In genomic region chr7:44073664-44074348, GRCh38 we compare ENCODE assay signal across 8 cellular contexts. TPM values are rescaled to one million over a fixed set of nuclear protein-coding genes. Genes with fewer than 3 reads are reported as not detected.
DNase-seq lines count a peak whose midpoint lies in the region; ATAC-seq, FAIRE-seq and TF ChIP-seq lines count a peak whose summit lies in the region.

No MANE protein-coding gene starts in this region.

- in situ Hi-C loops in astrocyte of the spinal cord (cut with HindIII; ENCODE audit: low sequenced_read_pairs) (no loop called here), HepG2 (cut with HindIII; ENCODE audit: extremely low pct_ligation_motif_present, low pct_unique_long_range_greater_than_20kb) (no loop called here)

- H3K36me3 Mint-ChIP-seq in stimulated activated effector memory CD8-positive, alpha-beta T cell treated with anti-CD3 and anti-CD28 coated beads, Interleukin-12 subunit alpha, Interleukin-12 subunit beta, amount 100 ng/mL, for 72 hours = peaks cover 90% of the 10 kb centered on the region

- ATAC-seq in GM19463 (IDR thresholded peaks at IDR 0.05; ENCODE audit: unreplicated experiment) (peak; percentile 67), HepG2 (no peak)
- peak; percentile 97 for ATAC-seq in stimulated activated effector memory CD8-positive, alpha-beta T cell treated with anti-CD3 and anti-CD28 coated beads, Interleukin-12 subunit alpha, Interleukin-12 subunit beta, amount 100 ng/mL, for 72 hours

- H3K4me1 ChIP-seq in ACC112 (ENCODE audit: control insufficient read depth, insufficient read depth, low read length, unreplicated experiment) (peaks cover 21% of the 10 kb centered on the region), HepG2 (ENCODE audit: insufficient read depth, low read length) (peaks cover 23% of the 10 kb centered on the region)

- H3K27ac Mint-ChIP-seq in stimulated activated effector memory CD8-positive, alpha-beta T cell treated with anti-CD3 and anti-CD28 coated beads, Interleukin-12 subunit alpha, Interleukin-12 subunit beta, amount 100 ng/mL, for 72 hours = peak overlapping the region; percentile 84

- peaks cover 46% of the 10 kb centered on the region for H3K4me1 Mint-ChIP-seq in stimulated activated effector memory CD8-positive, alpha-beta T cell treated with anti-CD3 and anti-CD28 coated beads, Interleukin-12 subunit alpha, Interleukin-12 subunit beta, amount 100 ng/mL, for 72 hours

- POLR2A ChIA-PET in HepG2 (lab: Yijun Ruan, JAX) = no interaction called here

- H3K79me2 ChIP-seq in ACC112 (ENCODE audit: control insufficient read depth, insufficient read depth, low read length, unreplicated experiment) (no peaks in the 10 kb centered on the region), HepG2 (ENCODE audit: insufficient read depth, low read length) (no peaks in the 10 kb centered on the region)

- DNase-seq in NCI-H226 (peak; percentile 55), astrocyte of the spinal cord (ENCODE audit: low read depth, low spot score) (peak; percentile 43), HepG2 (ENCODE audit: low spot score) (no peak), mesenteric fat pad (ENCODE audit: low spot score) (no peak)
- peak in 1 of 2 donors; percentile 49 for DNase-seq in stimulated activated effector memory CD8-positive, alpha-beta T cell treated with anti-CD3 and anti-CD28 coated beads, Interleukin-12 subunit alpha, Interleukin-12 subunit beta, amount 100 ng/mL, for 72 hours (ENCODE audit: low spot score in 2 of 2)
- no peak for DNase-seq in effector CD8-positive, alpha-beta T cell (lab: John Stamatoyannopoulos, UW)

- no peak for TF ChIP-seq RAD21 in HepG2 (CRISPR knock-in tag; IDR thresholded peaks at IDR 0.05)

- H3K36me3 ChIP-seq in ACC112 (ENCODE audit: insufficient read depth, low read length) (peaks cover 7% of the 10 kb centered on the region; the same call in 1 of the 2 replicates), HepG2 (replicated peaks in 1 of 2; ENCODE audit: control insufficient read depth in 1 of 2, insufficient read depth in 2 of 2, low read length in 2 of 2) (peaks cover 10 to 29% of the 10 kb centered on the region in 2 experiments; a peak in 4 of 5 replicates)

- no peaks in the 10 kb centered on the region for H3K27me3 ChIP-seq in ACC112 (ENCODE audit: insufficient read depth, low read length)
- no peaks in the 10 kb centered on the region for H3K27me3 ChIP-seq in HepG2 (ENCODE audit: control insufficient read depth in 1 of 2, insufficient read depth in 2 of 2, low read length in 2 of 2)

- H3K9me3 ChIP-seq in HepG2 (ENCODE audit: low read length) = no peaks in the 10 kb centered on the region

- H3K4me2 ChIP-seq in HepG2 (ENCODE audit: low read depth, low read length) = no peak overlapping the region

- H3K9ac ChIP-seq in HepG2 (ENCODE audit: insufficient read depth, low read depth, low read length) = no peak overlapping the region

- intact Hi-C loops in HepG2 (cut with micrococcal nuclease; ENCODE audit: unreplicated experiment) = loop anchor here (5.0 kb wide), 1 partner anchor 52 kb away; no protein-coding TSS in a partner anchor

- H3K4me3 ChIP-seq in ACC112 (ENCODE audit: low read depth, low read length) (no peak overlapping the region), astrocyte of the spinal cord (ENCODE audit: low read depth, low read length) (no peak overlapping the region), HepG2 (replicated peaks in 1 of 3; ENCODE audit: insufficient read depth in 1 of 3, low read depth in 2 of 3, low read length in 3 of 3) (no peak overlapping the region)

- no peak overlapping the region for H2AFZ ChIP-seq in ACC112 (ENCODE audit: low read length, unreplicated experiment)
- H2AFZ ChIP-seq in HepG2 (ENCODE audit: low read length) = no peak overlapping the region

- 96% methylated on average over 10 of the region's 26 CpGs for WGBS in HepG2 (ENCODE audit: low lambda C conversion rate)

- no peak for FAIRE-seq in HepG2 (lab: Jason Lieb, UNC)

- TF ChIP-seq POLR2A in HepG2 (IDR thresholded peaks at IDR 0.05; ENCODE audit: insufficient read depth in 1 of 2, low read depth in 2 of 2, low read length in 2 of 2) = no peak

- no peak for TF ChIP-seq EP300 in HepG2 (IDR thresholded peaks at IDR 0.05; ENCODE audit: low read depth in 2 of 2, low read length in 2 of 2)
- TF ChIP-seq EP300 in HepG2 (CRISPR knock-in tag; IDR thresholded peaks at IDR 0.05; ENCODE audit: borderline replicate concordance) = no peak

- CTCF ChIA-PET in HepG2 (lab: Yijun Ruan, JAX; ENCODE audit: low intra/inter-chr PET ratio, low total read pairs) = no interaction called here

- TF ChIP-seq CTCF in astrocyte of the spinal cord (IDR thresholded peaks at IDR 0.05; ENCODE audit: low read depth, low read length) = no peak
- TF ChIP-seq CTCF in HepG2 (CRISPR knock-in tag; IDR thresholded peaks at IDR 0.05) = no peak

- no peaks in the 10 kb centered on the region for H3K9me3 Mint-ChIP-seq in stimulated activated effector memory CD8-positive, alpha-beta T cell treated with anti-CD3 and anti-CD28 coated beads, Interleukin-12 subunit alpha, Interleukin-12 subunit beta, amount 100 ng/mL, for 72 hours

- BruUV-seq in HepG2 (replicated peaks; lab: Mats Ljungman, UMichigan) = no TSS peak

- H4K20me1 ChIP-seq in HepG2 (ENCODE audit: insufficient read depth, low read length) = no peaks in the 10 kb centered on the region

- H3K4me3 Mint-ChIP-seq in stimulated activated effector memory CD8-positive, alpha-beta T cell treated with anti-CD3 and anti-CD28 coated beads, Interleukin-12 subunit alpha, Interleukin-12 subunit beta, amount 100 ng/mL, for 72 hours = peak overlapping the region; percentile 40

- H3K27ac ChIP-seq in ACC112 (ENCODE audit: low read depth, low read length) = peak overlapping the region; percentile 40; the same call in 1 of the 2 replicates
- no peak overlapping the region for H3K27ac ChIP-seq in HepG2 (ENCODE audit: extremely low read length, insufficient read depth, low read length)

RNA-seq across cellular contexts. Expression of gene PGAM2, which starts 8.4 kb away (rescaled TPM):
- total RNA-seq in HepG2 (2016; rRNA removed; fragmentation: Illumina TruSeq; extraction: Trizol) = 0.22 TPM in 1 of 2 replicates, not detected in the other
- not detected in 2 replicates for total RNA-seq in HepG2 (2016; cell fraction: cytosol; rRNA removed; fragmentation: Illumina TruSeq; extraction: Trizol; ENCODE audit: low read depth)
- not detected in 2 replicates for total RNA-seq in HepG2 (2016; cell fraction: insoluble cytoplasmic fraction; rRNA removed; fragmentation: Illumina TruSeq; extraction: Trizol)
- not detected in 2 replicates for total RNA-seq in HepG2 (2016; cell fraction: membrane; rRNA removed; fragmentation: Illumina TruSeq; extraction: Trizol)
- not detected in 2 replicates for total RNA-seq in HepG2 (2016; cell fraction: nucleus; rRNA removed; fragmentation: Illumina TruSeq; extraction: Trizol)
- polyA plus RNA-seq in HepG2 (2011; rRNA removed) = 0.18 TPM in 1 of 2 replicates, not detected in the other
- 0.13 TPM in 1 of 2 replicates, not detected in the other for polyA plus RNA-seq in HepG2 (2011; cell fraction: cytosol; rRNA removed)
- 1.5 and 1.9 TPM in 2 replicates for polyA plus RNA-seq in HepG2 (2011; cell fraction: nucleus; rRNA removed)
- 0.35 and 0.49 TPM in 2 replicates for polyA plus RNA-seq in HepG2 (2012)
- not detected in 2 replicates for polyA plus RNA-seq in HepG2 (2016; cell fraction: cytosol; fragmentation: Illumina TruSeq; extraction: Trizol; ENCODE audit: low read depth)
- polyA plus RNA-seq in HepG2 (2016; cell fraction: insoluble cytoplasmic fraction; fragmentation: Illumina TruSeq; extraction: Trizol; ENCODE audit: low read depth) = not detected in 2 replicates
- not detected in 2 replicates for polyA plus RNA-seq in HepG2 (2016; cell fraction: membrane; fragmentation: Illumina TruSeq; extraction: Trizol; ENCODE audit: low read depth)
- not detected in 2 replicates for polyA plus RNA-seq in HepG2 (2016; cell fraction: nucleus; fragmentation: Illumina TruSeq; extraction: Trizol; ENCODE audit: insufficient read depth, low read depth)
- polyA minus RNA-seq in HepG2 (2011; rRNA and poly(A)+ RNA removed; ENCODE audit: low replicate concordance) = 0.19 and 0.24 TPM in 2 replicates
- not detected in 2 replicates for polyA minus RNA-seq in HepG2 (2011; cell fraction: cytosol; rRNA and poly(A)+ RNA removed)
- polyA minus RNA-seq in HepG2 (2011; cell fraction: nucleus; rRNA and poly(A)+ RNA removed) = 0.62 and 0.90 TPM in 2 replicates
- not detected for total RNA-seq in mesenteric fat pad

RNA-seq across cellular contexts. Expression of gene POLM, which starts 8.5 kb away (rescaled TPM):
- total RNA-seq in HepG2 (2016; rRNA removed; fragmentation: Illumina TruSeq; extraction: Trizol) (2.4 and 5.2 TPM in 2 replicates), mesenteric fat pad (15.5 TPM)
- total RNA-seq in HepG2 (2016; cell fraction: cytosol; rRNA removed; fragmentation: Illumina TruSeq; extraction: Trizol; ENCODE audit: low read depth) = 1.4 and 2.1 TPM in 2 replicates
- total RNA-seq in HepG2 (2016; cell fraction: insoluble cytoplasmic fraction; rRNA removed; fragmentation: Illumina TruSeq; extraction: Trizol) = 2.6 and 4.6 TPM in 2 replicates
- total RNA-seq in HepG2 (2016; cell fraction: membrane; rRNA removed; fragmentation: Illumina TruSeq; extraction: Trizol) = 2.7 and 2.8 TPM in 2 replicates
- 7.3 and 9.5 TPM in 2 replicates for total RNA-seq in HepG2 (2016; cell fraction: nucleus; rRNA removed; fragmentation: Illumina TruSeq; extraction: Trizol)
- 5.4 and 6.6 TPM in 2 replicates for polyA plus RNA-seq in HepG2 (2011; rRNA removed)
- 2.2 and 3.1 TPM in 2 replicates for polyA plus RNA-seq in HepG2 (2011; cell fraction: cytosol; rRNA removed)
- polyA plus RNA-seq in HepG2 (2011; cell fraction: nucleus; rRNA removed) = 30.4 and 31.3 TPM in 2 replicates
- polyA plus RNA-seq in HepG2 (2012) = 4.0 and 4.2 TPM in 2 replicates
- polyA plus RNA-seq in HepG2 (2016; cell fraction: cytosol; fragmentation: Illumina TruSeq; extraction: Trizol; ENCODE audit: low read depth) = 1.0 and 1.4 TPM in 2 replicates
- 1.9 and 2.4 TPM in 2 replicates for polyA plus RNA-seq in HepG2 (2016; cell fraction: insoluble cytoplasmic fraction; fragmentation: Illumina TruSeq; extraction: Trizol; ENCODE audit: low read depth)
- polyA plus RNA-seq in HepG2 (2016; cell fraction: membrane; fragmentation: Illumina TruSeq; extraction: Trizol; ENCODE audit: low read depth) = 1.9 and 2.2 TPM in 2 replicates
- 20.1 and 20.6 TPM in 2 replicates for polyA plus RNA-seq in HepG2 (2016; cell fraction: nucleus; fragmentation: Illumina TruSeq; extraction: Trizol; ENCODE audit: insufficient read depth, low read depth)
- polyA minus RNA-seq in HepG2 (2011; rRNA and poly(A)+ RNA removed; ENCODE audit: low replicate concordance) = 11.8 and 14.8 TPM in 2 replicates
- polyA minus RNA-seq in HepG2 (2011; cell fraction: cytosol; rRNA and poly(A)+ RNA removed) = 3.9 and 5.2 TPM in 2 replicates
- polyA minus RNA-seq in HepG2 (2011; cell fraction: nucleus; rRNA and poly(A)+ RNA removed) = 17.9 and 18.9 TPM in 2 replicates

RNA-seq across cellular contexts. Expression of gene DBNL, which starts 29.3 kb away (rescaled TPM):
- 35.1 and 35.4 TPM in 2 replicates for total RNA-seq in HepG2 (2016; rRNA removed; fragmentation: Illumina TruSeq; extraction: Trizol)
- 6.3 and 6.7 TPM in 2 replicates for total RNA-seq in HepG2 (2016; cell fraction: cytosol; rRNA removed; fragmentation: Illumina TruSeq; extraction: Trizol; ENCODE audit: low read depth)
- total RNA-seq in HepG2 (2016; cell fraction: insoluble cytoplasmic fraction; rRNA removed; fragmentation: Illumina TruSeq; extraction: Trizol) = 30.6 and 36.6 TPM in 2 replicates
- total RNA-seq in HepG2 (2016; cell fraction: membrane; rRNA removed; fragmentation: Illumina TruSeq; extraction: Trizol) = 14.7 and 15.9 TPM in 2 replicates
- total RNA-seq in HepG2 (2016; cell fraction: nucleus; rRNA removed; fragmentation: Illumina TruSeq; extraction: Trizol) = 17.2 and 21.8 TPM in 2 replicates
- polyA plus RNA-seq in HepG2 (2011; rRNA removed) = 20.8 and 29.0 TPM in 2 replicates
- polyA plus RNA-seq in HepG2 (2011; cell fraction: cytosol; rRNA removed) = 15.5 and 19.5 TPM in 2 replicates
- polyA plus RNA-seq in HepG2 (2011; cell fraction: nucleus; rRNA removed) = 72.9 and 82.9 TPM in 2 replicates
- polyA plus RNA-seq in HepG2 (2012) = 17.6 and 18.9 TPM in 2 replicates
- 5.0 and 5.7 TPM in 2 replicates for polyA plus RNA-seq in HepG2 (2016; cell fraction: cytosol; fragmentation: Illumina TruSeq; extraction: Trizol; ENCODE audit: low read depth)
- 31.8 and 36.6 TPM in 2 replicates for polyA plus RNA-seq in HepG2 (2016; cell fraction: insoluble cytoplasmic fraction; fragmentation: Illumina TruSeq; extraction: Trizol; ENCODE audit: low read depth)
- 10.1 and 10.8 TPM in 2 replicates for polyA plus RNA-seq in HepG2 (2016; cell fraction: membrane; fragmentation: Illumina TruSeq; extraction: Trizol; ENCODE audit: low read depth)
- polyA plus RNA-seq in HepG2 (2016; cell fraction: nucleus; fragmentation: Illumina TruSeq; extraction: Trizol; ENCODE audit: insufficient read depth, low read depth) = 26.3 and 34.3 TPM in 2 replicates
- polyA minus RNA-seq in HepG2 (2011; rRNA and poly(A)+ RNA removed; ENCODE audit: low replicate concordance) = 51.2 and 89.6 TPM in 2 replicates
- polyA minus RNA-seq in HepG2 (2011; cell fraction: cytosol; rRNA and poly(A)+ RNA removed) = 10.0 and 13.2 TPM in 2 replicates
- polyA minus RNA-seq in HepG2 (2011; cell fraction: nucleus; rRNA and poly(A)+ RNA removed) = 31.3 and 34.3 TPM in 2 replicates
- total RNA-seq in mesenteric fat pad = 99.0 TPM

RNA-seq across cellular contexts. Expression of gene AEBP1, which starts 30.3 kb away (rescaled TPM):
- 0.22 TPM in 1 of 2 replicates, not detected in the other for total RNA-seq in HepG2 (2016; rRNA removed; fragmentation: Illumina TruSeq; extraction: Trizol)
- not detected in 2 replicates for total RNA-seq in HepG2 (2016; cell fraction: cytosol; rRNA removed; fragmentation: Illumina TruSeq; extraction: Trizol; ENCODE audit: low read depth)
- total RNA-seq in HepG2 (2016; cell fraction: insoluble cytoplasmic fraction; rRNA removed; fragmentation: Illumina TruSeq; extraction: Trizol) = 0.04 TPM in 1 of 2 replicates, not detected in the other
- not detected in 2 replicates for total RNA-seq in HepG2 (2016; cell fraction: membrane; rRNA removed; fragmentation: Illumina TruSeq; extraction: Trizol)
- not detected in 2 replicates for total RNA-seq in HepG2 (2016; cell fraction: nucleus; rRNA removed; fragmentation: Illumina TruSeq; extraction: Trizol)
- polyA plus RNA-seq in HepG2 (2011; rRNA removed) = 0.55 and 0.81 TPM in 2 replicates
- 0.15 and 0.27 TPM in 2 replicates for polyA plus RNA-seq in HepG2 (2011; cell fraction: cytosol; rRNA removed)
- 6.7 and 6.8 TPM in 2 replicates for polyA plus RNA-seq in HepG2 (2011; cell fraction: nucleus; rRNA removed)
- polyA plus RNA-seq in HepG2 (2012) = 0.96 and 1.3 TPM in 2 replicates
- polyA plus RNA-seq in HepG2 (2016; cell fraction: cytosol; fragmentation: Illumina TruSeq; extraction: Trizol; ENCODE audit: low read depth) = not detected in 2 replicates
- not detected in 2 replicates for polyA plus RNA-seq in HepG2 (2016; cell fraction: insoluble cytoplasmic fraction; fragmentation: Illumina TruSeq; extraction: Trizol; ENCODE audit: low read depth)
- polyA plus RNA-seq in HepG2 (2016; cell fraction: membrane; fragmentation: Illumina TruSeq; extraction: Trizol; ENCODE audit: low read depth) = not detected in 2 replicates
- 0.29 and 0.89 TPM in 2 replicates for polyA plus RNA-seq in HepG2 (2016; cell fraction: nucleus; fragmentation: Illumina TruSeq; extraction: Trizol; ENCODE audit: insufficient read depth, low read depth)
- 0.14 TPM in 1 of 2 replicates, not detected in the other for polyA minus RNA-seq in HepG2 (2011; rRNA and poly(A)+ RNA removed; ENCODE audit: low replicate concordance)
- 0.18 and 0.79 TPM in 2 replicates for polyA minus RNA-seq in HepG2 (2011; cell fraction: cytosol; rRNA and poly(A)+ RNA removed)
- polyA minus RNA-seq in HepG2 (2011; cell fraction: nucleus; rRNA and poly(A)+ RNA removed) = 0.37 and 0.64 TPM in 2 replicates
- 267 TPM for total RNA-seq in mesenteric fat pad

RNA-seq across cellular contexts. Expression of gene POLD2, which starts 49.5 kb away (rescaled TPM):
- 87.6 and 98.8 TPM in 2 replicates for total RNA-seq in HepG2 (2016; rRNA removed; fragmentation: Illumina TruSeq; extraction: Trizol)
- total RNA-seq in HepG2 (2016; cell fraction: cytosol; rRNA removed; fragmentation: Illumina TruSeq; extraction: Trizol; ENCODE audit: low read depth) = 118 and 152 TPM in 2 replicates
- 74.7 and 95.4 TPM in 2 replicates for total RNA-seq in HepG2 (2016; cell fraction: insoluble cytoplasmic fraction; rRNA removed; fragmentation: Illumina TruSeq; extraction: Trizol)
- 139 and 187 TPM in 2 replicates for total RNA-seq in HepG2 (2016; cell fraction: membrane; rRNA removed; fragmentation: Illumina TruSeq; extraction: Trizol)
- 49.1 and 55.1 TPM in 2 replicates for total RNA-seq in HepG2 (2016; cell fraction: nucleus; rRNA removed; fragmentation: Illumina TruSeq; extraction: Trizol)
- polyA plus RNA-seq in HepG2 (2011; rRNA removed) = 86.7 and 95.1 TPM in 2 replicates
- polyA plus RNA-seq in HepG2 (2011; cell fraction: cytosol; rRNA removed) = 65.5 and 120 TPM in 2 replicates
- polyA plus RNA-seq in HepG2 (2011; cell fraction: nucleus; rRNA removed) = 88.2 and 88.7 TPM in 2 replicates
- polyA plus RNA-seq in HepG2 (2012) = 64.0 and 65.2 TPM in 2 replicates
- polyA plus RNA-seq in HepG2 (2016; cell fraction: cytosol; fragmentation: Illumina TruSeq; extraction: Trizol; ENCODE audit: low read depth) = 134 and 181 TPM in 2 replicates
- 104 and 131 TPM in 2 replicates for polyA plus RNA-seq in HepG2 (2016; cell fraction: insoluble cytoplasmic fraction; fragmentation: Illumina TruSeq; extraction: Trizol; ENCODE audit: low read depth)
- 176 and 207 TPM in 2 replicates for polyA plus RNA-seq in HepG2 (2016; cell fraction: membrane; fragmentation: Illumina TruSeq; extraction: Trizol; ENCODE audit: low read depth)
- 104 and 121 TPM in 2 replicates for polyA plus RNA-seq in HepG2 (2016; cell fraction: nucleus; fragmentation: Illumina TruSeq; extraction: Trizol; ENCODE audit: insufficient read depth, low read depth)
- 82.4 and 267 TPM in 2 replicates for polyA minus RNA-seq in HepG2 (2011; rRNA and poly(A)+ RNA removed; ENCODE audit: low replicate concordance)
- polyA minus RNA-seq in HepG2 (2011; cell fraction: cytosol; rRNA and poly(A)+ RNA removed) = 16.1 and 23.4 TPM in 2 replicates
- polyA minus RNA-seq in HepG2 (2011; cell fraction: nucleus; rRNA and poly(A)+ RNA removed) = 22.9 TPM in 2 replicates
- total RNA-seq in mesenteric fat pad = 60.2 TPM

Comparison
In these comparisons a context has a peak if more than half of its experiments do, and no peak if none do; other contexts are left out.
1. DNase-seq: peak in NCI-H226 (single experiment) and astrocyte of the spinal cord (single experiment); none in HepG2 (single experiment), effector CD8-positive, alpha-beta T cell (single experiment) and mesenteric fat pad (single experiment).